In the genomic region with DNA sequence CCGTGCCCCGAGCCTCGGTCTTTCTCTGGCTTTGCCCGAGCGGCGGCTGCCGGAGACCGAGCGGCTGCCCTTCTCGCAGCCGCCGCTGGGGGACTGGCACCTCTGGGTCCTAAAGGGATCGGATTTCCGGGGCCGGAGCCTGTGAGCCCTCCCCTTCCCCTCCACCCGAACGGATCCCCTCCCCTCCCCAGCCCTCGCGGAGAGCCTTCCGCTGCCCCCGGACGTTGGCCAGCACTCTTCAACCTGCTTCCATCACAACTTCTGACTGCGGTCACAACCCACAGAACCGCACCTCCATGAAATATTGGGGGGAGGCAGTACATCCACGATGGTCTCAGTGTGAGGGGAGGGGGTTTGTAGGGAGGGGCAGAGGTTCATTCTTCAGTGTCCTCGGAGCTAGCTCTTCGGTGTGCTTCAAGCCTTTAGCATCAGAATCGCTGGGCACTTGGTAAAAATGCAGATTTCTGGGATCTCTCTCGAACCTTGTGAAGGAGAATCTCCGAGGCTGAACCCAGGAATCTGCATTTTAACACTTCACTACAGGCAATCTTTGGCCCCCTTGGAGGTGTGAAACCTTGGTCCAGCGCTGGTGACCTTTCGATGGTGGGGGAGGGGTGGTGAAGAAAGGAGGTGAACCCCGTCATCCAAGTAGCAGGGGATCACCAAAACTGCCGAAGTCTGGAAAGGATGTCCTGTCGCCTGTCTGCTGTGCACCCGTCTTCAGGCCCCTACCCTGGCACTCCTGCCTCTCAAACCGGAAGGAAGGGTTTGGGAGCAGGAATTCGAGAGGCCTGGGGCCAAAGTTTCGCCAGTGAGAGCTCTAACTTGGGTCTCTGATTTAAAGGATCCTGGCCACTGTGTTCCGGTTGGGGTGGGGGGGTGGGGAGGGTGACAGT, we compare ENCODE assay signal across 8 cellular contexts. TPM values are rescaled to one million over a fixed set of nuclear protein-coding genes. Genes with fewer than 3 reads are reported as not detected.
DNase-seq lines count a peak whose midpoint lies in the region; ATAC-seq and TF ChIP-seq lines count a peak whose summit lies in the region.

No MANE protein-coding gene starts in this region.

- H3K27me3 Mint-ChIP-seq in activated naive CD8-positive, alpha-beta T cell treated with anti-CD3 and anti-CD28 coated beads, Interleukin-2, amount 10 ng/mL, durations not matched to agents 7 days and 5 days: no peaks in the 10 kb centered on the region

- POLR2A ChIA-PET in activated naive CD8-positive, alpha-beta T cell treated with anti-CD3 and anti-CD28 coated beads, Interleukin-2, amount 10 ng/mL, durations not matched to agents 7 days and 5 days (lab: Charles Lee): interaction anchor here (0.6 to 3.7 kb wide), 9 partner anchors 8 to 933 kb away, joined by 3 to 32 read pairs (median 3); no protein-coding TSS in a partner anchor

- H3K4me1 ChIP-seq in DND-41 (ENCODE audit: insufficient read depth, low read length) (peaks cover 51% of the 10 kb centered on the region), ovary (ENCODE audit: insufficient read depth) (peaks cover 32% of the 10 kb centered on the region), thymus (ENCODE audit: control insufficient read depth, insufficient read depth, low read length) (peaks cover 23% of the 10 kb centered on the region)

- H2AFZ ChIP-seq in DND-41 (ENCODE audit: low read depth, low read length): peak overlapping the region; percentile 93

- H3K4me3 Mint-ChIP-seq in activated naive CD8-positive, alpha-beta T cell treated with anti-CD3 and anti-CD28 coated beads, Interleukin-2, amount 10 ng/mL, durations not matched to agents 7 days and 5 days: peak overlapping the region; percentile 93

- H3K4me2 ChIP-seq in DND-41 (ENCODE audit: insufficient read depth, low read length): peak overlapping the region; percentile 88

- DNase-seq in DND-41 (peak; percentile 87), GOT3 (lab: John Stamatoyannopoulos, UW) (peak; percentile 30), MV-4-11 (lab: John Stamatoyannopoulos, UW) (peak; percentile 87), SKM-1 treated with dmso at 0.1 percent for 144 hours (lab: John Stamatoyannopoulos, UW; ENCODE audit: unreplicated experiment) (peak; percentile 89), Right ventricle myocardium superior (peak; percentile 94), ovary (peak; percentile 86 to 89 (median 89))
- DNase-seq in activated naive CD8-positive, alpha-beta T cell treated with anti-CD3 and anti-CD28 coated beads, Interleukin-2, amount 10 ng/mL, durations not matched to agents 7 days and 5 days: peak; percentile 90

- TF ChIP-seq POLR2A in ovary (IDR thresholded peaks at IDR 0.05): no peak

- peak overlapping the region; percentile 58 to 72 for H3K4me3 ChIP-seq in DND-41 (ENCODE audit: low read depth in 1 of 2, low read length in 2 of 2)
- H3K4me3 ChIP-seq in ovary: peak overlapping the region; percentile 82
- H3K4me3 ChIP-seq in thymus (ENCODE audit: low read length): peak overlapping the region; percentile 94

- ATAC-seq in DND-41 (ENCODE audit: insufficient read depth, low read depth): peak; percentile 80
- ATAC-seq in activated naive CD8-positive, alpha-beta T cell treated with anti-CD3 and anti-CD28 coated beads, Interleukin-2, amount 10 ng/mL, durations not matched to agents 7 days and 5 days (ENCODE audit: low read depth): peak; percentile 74
- peak; percentile 78 for ATAC-seq in Right ventricle myocardium superior (ENCODE audit: poor library complexity)

- H3K36me3 ChIP-seq in DND-41 (ENCODE audit: insufficient read depth, low read length) (peaks cover 11% of the 10 kb centered on the region; the same call in 1 of the 2 replicates), ovary (no peaks in the 10 kb centered on the region), thymus (ENCODE audit: control insufficient read depth, insufficient read depth) (no peaks in the 10 kb centered on the region)

- no peaks in the 10 kb centered on the region for H3K9me3 Mint-ChIP-seq in activated naive CD8-positive, alpha-beta T cell treated with anti-CD3 and anti-CD28 coated beads, Interleukin-2, amount 10 ng/mL, durations not matched to agents 7 days and 5 days

- peaks cover 14% of the 10 kb centered on the region for H3K36me3 Mint-ChIP-seq in activated naive CD8-positive, alpha-beta T cell treated with anti-CD3 and anti-CD28 coated beads, Interleukin-2, amount 10 ng/mL, durations not matched to agents 7 days and 5 days

- H3K27ac ChIP-seq in DND-41 (ENCODE audit: low read length): peak overlapping the region; percentile 80
- peak overlapping the region; percentile 77 to 81 for H3K27ac ChIP-seq in ovary
- peak overlapping the region; percentile 93 for H3K27ac ChIP-seq in thymus (ENCODE audit: low read depth)

- peaks cover 36% of the 10 kb centered on the region for H3K4me1 Mint-ChIP-seq in activated naive CD8-positive, alpha-beta T cell treated with anti-CD3 and anti-CD28 coated beads, Interleukin-2, amount 10 ng/mL, durations not matched to agents 7 days and 5 days

- intact Hi-C loops in Right ventricle myocardium superior (cut with DNase I) (no loop called here), ovary (cut with DNase I) (loop anchor here in 1 of 4 donors (5.0 kb wide), 1 partner anchor 1604 kb away; the partner anchor contains the start of gene HOXB2)

- H3K27me3 ChIP-seq in DND-41 (ENCODE audit: insufficient read depth, low read length, poor library complexity): no peaks in the 10 kb centered on the region
- no peaks in the 10 kb centered on the region for H3K27me3 ChIP-seq in ovary
- H3K27me3 ChIP-seq in thymus (ENCODE audit: control insufficient read depth, insufficient read depth): no peaks in the 10 kb centered on the region

- H3K9me3 ChIP-seq in DND-41 (ENCODE audit: insufficient read depth, low read length, severe bottlenecking): no peaks in the 10 kb centered on the region
- H3K9me3 ChIP-seq in ovary: no peaks in the 10 kb centered on the region
- H3K9me3 ChIP-seq in thymus (ENCODE audit: control insufficient read depth): no peaks in the 10 kb centered on the region

- H3K9ac ChIP-seq in DND-41 (ENCODE audit: low read depth, low read length): peak overlapping the region; percentile 89

- H4K20me1 ChIP-seq in DND-41 (ENCODE audit: insufficient read depth, low read length): peaks cover 32% of the 10 kb centered on the region

- H3K79me2 ChIP-seq in DND-41 (ENCODE audit: insufficient read depth, low read length): peaks cover 43% of the 10 kb centered on the region

- WGBS in ovary, 3 donors: 1% methylated on average over 18 to 40 of the region's 40 CpGs
- under 1% methylated on average over 39 of the region's 40 CpGs for WGBS in thymus

- TF ChIP-seq EP300 in ovary (IDR thresholded peaks at IDR 0.05): no peak

- peak overlapping the region; percentile 97 for H3K27ac Mint-ChIP-seq in activated naive CD8-positive, alpha-beta T cell treated with anti-CD3 and anti-CD28 coated beads, Interleukin-2, amount 10 ng/mL, durations not matched to agents 7 days and 5 days

- TF ChIP-seq CTCF in DND-41 (IDR thresholded peaks at IDR 0.05; ENCODE audit: borderline replicate concordance, extremely low read depth, low read length, poor library complexity, severe bottlenecking) (peak; percentile 67), ovary (IDR thresholded peaks at IDR 0.05) (peak in 2 of 3 donors; percentile 52 to 68)

RNA-seq across cellular contexts. Expression of gene PPP1R9B, which starts 0.8 kb away (rescaled TPM):
- 100 to 1,000 TPM; 114 to 116 TPM for total RNA-seq in activated naive CD8-positive, alpha-beta T cell treated with anti-CD3 and anti-CD28 coated beads, Interleukin-2, amount 10 ng/mL, durations not matched to agents 7 days and 5 days
- total RNA-seq in Right ventricle myocardium superior: 35.4 TPM
- 100 to 1,000 TPM in 1 of 7 donors, 10 to 100 TPM in 6; 14.8 to 109 (median 75.4) TPM for total RNA-seq in ovary
- polyA plus RNA-seq in ovary: 10 to 100 TPM; 17.8 to 33.0 TPM
- polyA plus RNA-seq in thymus: 47.9 TPM

RNA-seq across cellular contexts. Expression of gene SGCA, which starts 14.5 kb away (rescaled TPM):
- not detected for total RNA-seq in activated naive CD8-positive, alpha-beta T cell treated with anti-CD3 and anti-CD28 coated beads, Interleukin-2, amount 10 ng/mL, durations not matched to agents 7 days and 5 days
- total RNA-seq in Right ventricle myocardium superior (135 TPM), ovary (1 to 10 TPM in 5 of 7 donors, under 1 TPM in 2; 0.48 to 3.4 (median 1.2) TPM)
- polyA plus RNA-seq in ovary (1 to 10 TPM; 2.2 to 3.4 TPM), thymus (5.4 TPM)

RNA-seq across cellular contexts. Expression of gene SAMD14, which starts 21.3 kb away (rescaled TPM):
- total RNA-seq in activated naive CD8-positive, alpha-beta T cell treated with anti-CD3 and anti-CD28 coated beads, Interleukin-2, amount 10 ng/mL, durations not matched to agents 7 days and 5 days: under 1 TPM; 0.11 to 0.19 TPM
- 0.78 TPM for total RNA-seq in Right ventricle myocardium superior
- total RNA-seq in ovary: 1 to 10 TPM in 5 of 7 donors, under 1 TPM in 2; 0.36 to 4.9 (median 1.7) TPM
- polyA plus RNA-seq in ovary: 1 to 10 TPM in 1 of 2 donors, under 1 TPM in 1; 0.77 to 2.2 TPM
- 0.62 TPM for polyA plus RNA-seq in thymus

RNA-seq across cellular contexts. Expression of gene COL1A1, which starts 50.1 kb away (rescaled TPM):
- total RNA-seq in activated naive CD8-positive, alpha-beta T cell treated with anti-CD3 and anti-CD28 coated beads, Interleukin-2, amount 10 ng/mL, durations not matched to agents 7 days and 5 days: under 1 TPM; 0.78 to 0.96 TPM
- total RNA-seq in Right ventricle myocardium superior: 28.1 TPM
- 1,000 to 10,000 TPM in 1 of 7 donors, 100 to 1,000 TPM in 5, 10 to 100 TPM in 1; 71.2 to 1,087 (median 550) TPM for total RNA-seq in ovary
- 100 to 1,000 TPM; 260 to 321 TPM for polyA plus RNA-seq in ovary
- polyA plus RNA-seq in thymus: 14.4 TPM

RNA-seq across cellular contexts. Expression of gene PDK2, which starts 56.1 kb away (rescaled TPM):
- total RNA-seq in activated naive CD8-positive, alpha-beta T cell treated with anti-CD3 and anti-CD28 coated beads, Interleukin-2, amount 10 ng/mL, durations not matched to agents 7 days and 5 days: 10 to 100 TPM; 24.1 to 26.4 TPM
- total RNA-seq in Right ventricle myocardium superior: 250 TPM
- total RNA-seq in ovary: 10 to 100 TPM; 36.5 to 83.2 (median 54.7) TPM
- 10 to 100 TPM; 51.2 to 82.7 TPM for polyA plus RNA-seq in ovary
- polyA plus RNA-seq in thymus: 14.5 TPM

Comparison
In these comparisons a context has a peak if more than half of its experiments do, and no peak if none do; other contexts are left out.
1. Peak in every context shown above with its lines: DNase-seq, ATAC-seq, H3K4me3 ChIP-seq and H3K27ac ChIP-seq.
2. DNase-seq: peak in every context shown above with its lines; median percentile 94 in Right ventricle myocardium superior; 90 in activated naive CD8-positive, alpha-beta T cell treated with anti-CD3 and anti-CD28 coated beads, Interleukin-2, amount 10 ng/mL, durations not matched to agents 7 days and 5 days; 89 in SKM-1 treated with dmso at 0.1 percent for 144 hours; 89 in ovary; 87 in DND-41; 87 in MV-4-11; 30 in GOT3.
3. RNA of gene SGCA, which starts 14.5 kb away (total RNA-seq): 135 TPM in Right ventricle myocardium superior (single experiment); 0.48 to 3.4 TPM in ovary and not detected in activated naive CD8-positive, alpha-beta T cell treated with anti-CD3 and anti-CD28 coated beads, Interleukin-2, amount 10 ng/mL, durations not matched to agents 7 days and 5 days; every median in the first group is over 10 times any median in the second.